ENCODE assay signal across 9 cellular contexts in genomic region chr21:26267389-26267788, GRCh38.
"Had no signal": no experiment of that assay in that cellular context is flagged by ENCODE, and none has a peak within 500 bp of the region (broad histone marks: within the 10 kb centered on the region; RNA-seq: fewer than 3 reads in every experiment).

No MANE protein-coding gene starts in this region.

- H3K4me3 ChIP-seq: HAP-1 had no signal

- H3K27ac Mint-ChIP-seq: HFFc6, IgD-negative memory B cell had no signal

- ATAC-seq: HCT116, HepG2 had no signal

- DNase-seq: GOT3, H7, HFFc6, KG1 had no signal

- H3K4me1 Mint-ChIP-seq: IgD-negative memory B cell had no signal

- H3K27me3 Mint-ChIP-seq: IgD-negative memory B cell had no signal

- H3K4me3 Mint-ChIP-seq: HFFc6, IgD-negative memory B cell had no signal

- H3K36me3 ChIP-seq: HAP-1 had no signal

- H3K27ac ChIP-seq: HL-60 had no signal

- H3K36me3 Mint-ChIP-seq: IgD-negative memory B cell had no signal
